In the genomic region with DNA sequence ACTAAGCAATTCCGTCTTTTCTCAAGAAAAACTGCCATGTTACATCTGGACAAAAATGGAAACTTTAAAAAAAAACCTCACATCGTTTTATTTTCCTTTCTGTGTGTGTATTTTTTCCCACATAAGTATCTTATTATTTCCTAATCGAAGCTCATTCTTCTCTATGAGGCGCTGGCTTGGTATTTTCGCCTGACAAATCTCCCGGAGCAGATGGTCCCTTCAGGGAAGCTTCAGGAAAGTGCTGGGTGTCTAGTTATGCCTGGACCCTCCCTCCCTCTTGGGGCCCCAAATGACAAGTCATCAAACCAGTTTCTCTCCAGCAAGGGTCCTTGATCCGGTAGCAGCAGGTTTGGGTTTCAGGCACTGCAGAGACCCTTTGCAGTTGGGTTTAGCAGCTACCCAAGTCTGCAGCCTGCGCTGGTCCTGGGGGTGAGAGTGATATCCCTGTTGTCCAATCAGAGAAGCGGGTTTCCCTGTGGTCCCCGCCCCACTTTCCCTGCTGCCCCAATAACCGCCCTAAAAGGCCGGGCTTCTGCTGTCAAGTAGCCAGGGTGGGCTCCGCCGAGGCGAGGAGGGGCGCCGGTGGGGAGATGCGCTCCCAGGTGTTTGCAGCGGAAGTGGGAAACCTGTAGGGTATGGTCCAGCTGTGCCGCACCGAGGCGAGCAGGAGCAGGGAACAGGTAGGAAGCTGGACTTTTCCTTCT, we compare ENCODE assay signal across 8 cellular contexts. TPM values are rescaled to one million over a fixed set of nuclear protein-coding genes. Genes with fewer than 3 reads are reported as not detected.
DNase-seq lines count a peak whose midpoint lies in the region; ATAC-seq and TF ChIP-seq lines count a peak whose summit lies in the region.

Gene CNTN1, plus strand, starts transcription at position 527 of the 704 bp plus-strand sequence.

- in situ Hi-C loops in G401 (cut with HindIII; ENCODE audit: low sequenced_read_pairs): no loop called here

- peak within 1 kb of the TSS; percentile 95 for H2AFZ ChIP-seq in PC-9

- H3K27me3 Mint-ChIP-seq in nephron (ENCODE audit: low read depth): peaks cover 42% of the 10 kb centered on the region
- no peaks in the 10 kb centered on the region for H3K27me3 Mint-ChIP-seq in Calu3 (ENCODE audit: unreplicated experiment)
- peaks cover 6% of the 10 kb centered on the region for H3K27me3 Mint-ChIP-seq in activated CD8-positive, alpha-beta T cell treated with anti-CD3 and anti-CD28 coated beads, Interleukin-2, amount 10 ng/mL, durations not matched to agents 7 days and 5 days (ENCODE audit: low read depth)

- H3K4me2 ChIP-seq in PC-9: peak within 1 kb of the TSS; percentile 91

- no peaks in the 10 kb centered on the region for H3K9me2 ChIP-seq in PC-9 (ENCODE audit: insufficient read depth)

- CTCF ChIA-PET in PC-9 (lab: Charles Lee) (no interaction called here), Calu3 (lab: Charles Lee) (no interaction called here)
- CTCF ChIA-PET in activated CD8-positive, alpha-beta T cell treated with anti-CD3 and anti-CD28 coated beads, Interleukin-2, amount 10 ng/mL, durations not matched to agents 7 days and 5 days (lab: Charles Lee): no interaction called here

- ATAC-seq in HG02885 (IDR thresholded peaks at IDR 0.05; ENCODE audit: poor library complexity, unreplicated experiment): peak; percentile 55
- no peak for ATAC-seq in activated CD8-positive, alpha-beta T cell treated with anti-CD3 and anti-CD28 coated beads, Interleukin-2, amount 10 ng/mL, durations not matched to agents 7 days and 5 days

- no peaks in the 10 kb centered on the region for H3K9me3 Mint-ChIP-seq in nephron
- no peaks in the 10 kb centered on the region for H3K9me3 Mint-ChIP-seq in Calu3 (ENCODE audit: low read depth, unreplicated experiment)
- no peaks in the 10 kb centered on the region for H3K9me3 Mint-ChIP-seq in activated CD8-positive, alpha-beta T cell treated with anti-CD3 and anti-CD28 coated beads, Interleukin-2, amount 10 ng/mL, durations not matched to agents 7 days and 5 days (ENCODE audit: insufficient read depth)

- BruUV-seq in PC-9 (replicated peaks; lab: Mats Ljungman, UMichigan) (no TSS peak), Calu3 (replicated peaks; lab: Mats Ljungman, UMichigan) (no TSS peak)

- H3K4me3 Mint-ChIP-seq in nephron (peak within 1 kb of the TSS; percentile 95 to 98 (median 96)), Calu3 (ENCODE audit: low read depth, unreplicated experiment) (no peak within 1 kb of the TSS)
- no peak within 1 kb of the TSS for H3K4me3 Mint-ChIP-seq in activated CD8-positive, alpha-beta T cell treated with anti-CD3 and anti-CD28 coated beads, Interleukin-2, amount 10 ng/mL, durations not matched to agents 7 days and 5 days

- H3K4me3 ChIP-seq in PC-9: peak within 1 kb of the TSS; percentile 66

- H3K79me2 ChIP-seq in PC-9 (ENCODE audit: low read depth): no peaks in the 10 kb centered on the region

- H4K20me1 ChIP-seq in PC-9 (ENCODE audit: insufficient read depth): no peaks in the 10 kb centered on the region

- no peaks in the 10 kb centered on the region for H3F3A ChIP-seq in PC-9 (ENCODE audit: insufficient read depth, low read depth)

- POLR2A ChIA-PET in PC-9 (lab: Charles Lee; ENCODE audit: unreplicated experiment): no interaction called here
- POLR2A ChIA-PET in activated CD8-positive, alpha-beta T cell treated with anti-CD3 and anti-CD28 coated beads, Interleukin-2, amount 10 ng/mL, durations not matched to agents 7 days and 5 days (lab: Charles Lee): no interaction called here

- H3K36me3 ChIP-seq in PC-9 (ENCODE audit: low read depth): no peaks in the 10 kb centered on the region

- DNase-seq in G401 (ENCODE audit: low spot score) (peak; percentile 98), PC-9 (peak in 1 of 2 experiments; percentile 44), fibroblast of peridontal ligament (ENCODE audit: extremely low read depth) (peak; percentile 33), Calu3 (no peak), NCI-H1092 (lab: John Stamatoyannopoulos, UW) (no peak)
- DNase-seq in activated CD8-positive, alpha-beta T cell treated with anti-CD3 and anti-CD28 coated beads, Interleukin-2, amount 10 ng/mL, durations not matched to agents 7 days and 5 days: no peak

- TF ChIP-seq CTCF in PC-9 (conservative IDR thresholded peaks at IDR 0.05) (no peak), nephron (IDR thresholded peaks at IDR 0.05; ENCODE audit: unreplicated experiment in 3 of 3) (no peak), Calu3 (IDR thresholded peaks at IDR 0.05; ENCODE audit: unreplicated experiment) (no peak)

- H3K4me1 ChIP-seq in PC-9 (replicated peaks; ENCODE audit: insufficient read depth): 0 out of 2 replicates have a peak, but pooled peaks cover 4% of the 10 kb centered on the region

- H3K27ac ChIP-seq in PC-9: no peak within 1 kb of the TSS

- H3K36me3 Mint-ChIP-seq in nephron (ENCODE audit: low read depth) (no peaks in the 10 kb centered on the region), Calu3 (ENCODE audit: insufficient read depth, unreplicated experiment) (no peaks in the 10 kb centered on the region)
- no peaks in the 10 kb centered on the region for H3K36me3 Mint-ChIP-seq in activated CD8-positive, alpha-beta T cell treated with anti-CD3 and anti-CD28 coated beads, Interleukin-2, amount 10 ng/mL, durations not matched to agents 7 days and 5 days (ENCODE audit: low read depth)

- H3K4me1 Mint-ChIP-seq in nephron (peaks cover 18% of the 10 kb centered on the region), Calu3 (ENCODE audit: low read depth, unreplicated experiment) (peaks cover 7% of the 10 kb centered on the region)
- H3K4me1 Mint-ChIP-seq in activated CD8-positive, alpha-beta T cell treated with anti-CD3 and anti-CD28 coated beads, Interleukin-2, amount 10 ng/mL, durations not matched to agents 7 days and 5 days (ENCODE audit: low read depth): no peaks in the 10 kb centered on the region

- H3K9me3 ChIP-seq in PC-9 (ENCODE audit: insufficient read depth, low read depth): peaks cover 4% of the 10 kb centered on the region

- no peaks in the 10 kb centered on the region; the same call in 1 of the 2 replicates for H3K27me3 ChIP-seq in PC-9 (ENCODE audit: insufficient read depth, low read depth)

- H3K27ac Mint-ChIP-seq in nephron: no peak within 1 kb of the TSS
- H3K27ac Mint-ChIP-seq in Calu3 (ENCODE audit: unreplicated experiment): no peak within 1 kb of the TSS
- H3K27ac Mint-ChIP-seq in activated CD8-positive, alpha-beta T cell treated with anti-CD3 and anti-CD28 coated beads, Interleukin-2, amount 10 ng/mL, durations not matched to agents 7 days and 5 days: no peak within 1 kb of the TSS

- intact Hi-C loops in PC-9 (cut with micrococcal nuclease; ENCODE audit: unreplicated experiment) (no loop called here), Calu3 (cut with micrococcal nuclease; ENCODE audit: unreplicated experiment) (no loop called here)

RNA-seq across cellular contexts. Expression of gene CNTN1, which starts in this region (rescaled TPM):
- not detected in 2 replicates for total RNA-seq in G401 (2014; rRNA removed; shearing (Covaris generic))
- total RNA-seq in PC-9 (2021): 0.37 and 0.45 TPM in 2 replicates
- total RNA-seq in Calu3 (2022): not detected in 2 replicates
- not detected for total RNA-seq in activated CD8-positive, alpha-beta T cell treated with anti-CD3 and anti-CD28 coated beads, Interleukin-2, amount 10 ng/mL, durations not matched to agents 7 days and 5 days

Comparison
In these comparisons a context has a peak if more than half of its experiments do, and no peak if none do; other contexts are left out.
1. Peak in DNase-seq in G401; RNA of the gene not detected or under 1 TPM.
2. H3K4me3 Mint-ChIP-seq: peak in nephron (3 of 3); none in Calu3 (single experiment) and activated CD8-positive, alpha-beta T cell treated with anti-CD3 and anti-CD28 coated beads, Interleukin-2, amount 10 ng/mL, durations not matched to agents 7 days and 5 days (single experiment).